Comparison of ENCODE assay signal across 10 cellular contexts in genomic region chr9:134375430-134376385, GRCh38. TPM values are rescaled to one million over a fixed set of nuclear protein-coding genes. Genes with fewer than 3 reads are reported as not detected.
DNase-seq lines count a peak whose midpoint lies in the region; ATAC-seq and TF ChIP-seq lines count a peak whose summit lies in the region.
"Had no signal": no experiment of that assay in that cellular context is flagged by ENCODE, and none has a peak within 500 bp of the region (broad histone marks: within the 10 kb centered on the region; RNA-seq: fewer than 3 reads in every experiment).

No MANE protein-coding gene starts in this region.

- no peaks in the 10 kb centered on the region for H3K27me3 ChIP-seq in BLaER1
- no peaks in the 10 kb centered on the region for H3K27me3 ChIP-seq in adipocyte (replicated peaks; ENCODE audit: control insufficient read depth, insufficient read depth, low read length)

- POLR2A ChIA-PET in activated CD4-positive, alpha-beta T cell treated with anti-CD3 and anti-CD28 coated beads, Interleukin-2, amount 10 ng/mL, durations not matched to agents 7 days and 5 days (lab: Charles Lee), result no interaction called here

- CTCF ChIA-PET in activated CD4-positive, alpha-beta T cell treated with anti-CD3 and anti-CD28 coated beads, Interleukin-2, amount 10 ng/mL, durations not matched to agents 7 days and 5 days (lab: Charles Lee), result no interaction called here

- no peak overlapping the region for H3K27ac ChIP-seq in BLaER1

- no peak for ATAC-seq in HG03196 (IDR thresholded peaks at IDR 0.05; ENCODE audit: unreplicated experiment)
- no peak for ATAC-seq in HG03442 (IDR thresholded peaks at IDR 0.05; ENCODE audit: unreplicated experiment)

- H3K9me3 ChIP-seq in BLaER1, result no peaks in the 10 kb centered on the region
- no peaks in the 10 kb centered on the region for H3K9me3 ChIP-seq in adipocyte (ENCODE audit: control insufficient read depth, low read length)

- H3K4me3 ChIP-seq in BLaER1, result no peak overlapping the region
- H3K4me3 ChIP-seq in adipocyte (ENCODE audit: low read length), result peak overlapping the region; percentile 14

- H3K9me3 Mint-ChIP-seq in glutamatergic neuron (ENCODE audit: unreplicated experiment), result peaks cover 3% of the 10 kb centered on the region
- H3K9me3 Mint-ChIP-seq in osteocyte (ENCODE audit: unreplicated experiment), result no peaks in the 10 kb centered on the region
- H3K9me3 Mint-ChIP-seq in activated CD4-positive, alpha-beta T cell treated with anti-CD3 and anti-CD28 coated beads, Interleukin-2, amount 10 ng/mL, durations not matched to agents 7 days and 5 days, result no peaks in the 10 kb centered on the region
- H3K9me3 Mint-ChIP-seq: CD8-positive, alpha-beta memory T cell had no signal

- TF ChIP-seq CTCF in glutamatergic neuron (IDR thresholded peaks at IDR 0.05; ENCODE audit: partially characterized antibody, unreplicated experiment), result no peak
- TF ChIP-seq CTCF in osteocyte (IDR thresholded peaks at IDR 0.05), result no peak

- H3K36me3 ChIP-seq in BLaER1 (no peaks in the 10 kb centered on the region), adipocyte (ENCODE audit: control insufficient read depth, insufficient read depth, low read length, severe bottlenecking) (no peaks in the 10 kb centered on the region)

- peaks cover 4% of the 10 kb centered on the region for H3K27me3 Mint-ChIP-seq in glutamatergic neuron (ENCODE audit: unreplicated experiment)
- H3K27me3 Mint-ChIP-seq in osteocyte (ENCODE audit: unreplicated experiment), result no peaks in the 10 kb centered on the region
- no peaks in the 10 kb centered on the region for H3K27me3 Mint-ChIP-seq in activated CD4-positive, alpha-beta T cell treated with anti-CD3 and anti-CD28 coated beads, Interleukin-2, amount 10 ng/mL, durations not matched to agents 7 days and 5 days
- H3K27me3 Mint-ChIP-seq: CD8-positive, alpha-beta memory T cell had no signal

- no peaks in the 10 kb centered on the region for H3K36me3 Mint-ChIP-seq in glutamatergic neuron (ENCODE audit: unreplicated experiment)
- H3K36me3 Mint-ChIP-seq in osteocyte (ENCODE audit: unreplicated experiment), result no peaks in the 10 kb centered on the region
- H3K36me3 Mint-ChIP-seq in activated CD4-positive, alpha-beta T cell treated with anti-CD3 and anti-CD28 coated beads, Interleukin-2, amount 10 ng/mL, durations not matched to agents 7 days and 5 days (ENCODE audit: low read depth), result no peaks in the 10 kb centered on the region
- H3K36me3 Mint-ChIP-seq: CD8-positive, alpha-beta memory T cell had no signal

- peak; percentile 33 for DNase-seq in adipocyte (ENCODE audit: low read depth)
- no peak for DNase-seq in glutamatergic neuron
- peak; percentile 92 for DNase-seq in osteocyte (ENCODE audit: extremely low spot score, unreplicated experiment)
- DNase-seq in HK-2 (ENCODE audit: unreplicated experiment), result no peak
- no peak for DNase-seq in activated CD4-positive, alpha-beta T cell treated with anti-CD3 and anti-CD28 coated beads, Interleukin-2, amount 10 ng/mL, durations not matched to agents 7 days and 5 days
- DNase-seq: CD8-positive, alpha-beta memory T cell; foreskin melanocyte had no signal

- H3K4me1 ChIP-seq in BLaER1 (peaks cover 98% of the 10 kb centered on the region), adipocyte (ENCODE audit: control insufficient read depth, insufficient read depth, low read length) (peaks cover 62% of the 10 kb centered on the region)

- peak overlapping the region; percentile 89 for H3K4me2 ChIP-seq in BLaER1

- H3K4me1 Mint-ChIP-seq in glutamatergic neuron (ENCODE audit: low read depth, unreplicated experiment) (peaks cover 21% of the 10 kb centered on the region), osteocyte (ENCODE audit: unreplicated experiment) (peaks cover 81% of the 10 kb centered on the region)
- H3K4me1 Mint-ChIP-seq in activated CD4-positive, alpha-beta T cell treated with anti-CD3 and anti-CD28 coated beads, Interleukin-2, amount 10 ng/mL, durations not matched to agents 7 days and 5 days, result no peaks in the 10 kb centered on the region

- peaks cover 99% of the 10 kb centered on the region for H4K20me1 ChIP-seq in BLaER1

- H3K4me3 Mint-ChIP-seq in glutamatergic neuron (ENCODE audit: unreplicated experiment) (no peak overlapping the region), osteocyte (ENCODE audit: unreplicated experiment) (peak overlapping the region; percentile 53)
- H3K4me3 Mint-ChIP-seq in activated CD4-positive, alpha-beta T cell treated with anti-CD3 and anti-CD28 coated beads, Interleukin-2, amount 10 ng/mL, durations not matched to agents 7 days and 5 days, result no peak overlapping the region
- H3K4me3 Mint-ChIP-seq: CD8-positive, alpha-beta memory T cell had no signal

- H3K9ac ChIP-seq in BLaER1 (peak overlapping the region; percentile 8; the same call in 1 of the 2 replicates), adipocyte (ENCODE audit: low read length) (peak overlapping the region; percentile 46)

- H3K27ac Mint-ChIP-seq in glutamatergic neuron (ENCODE audit: unreplicated experiment) (peak overlapping the region; percentile 84), osteocyte (ENCODE audit: unreplicated experiment) (peak overlapping the region; percentile 96)
- H3K27ac Mint-ChIP-seq in activated CD4-positive, alpha-beta T cell treated with anti-CD3 and anti-CD28 coated beads, Interleukin-2, amount 10 ng/mL, durations not matched to agents 7 days and 5 days, result no peak overlapping the region

RNA-seq across cellular contexts. Expression of gene RXRA, which starts 49.5 kb away (rescaled TPM):
- total RNA-seq in glutamatergic neuron (ENCODE audit: unreplicated experiment) (20.5 TPM), osteocyte (76.4 and 82.2 TPM in 2 replicates)
- total RNA-seq in activated CD4-positive, alpha-beta T cell treated with anti-CD3 and anti-CD28 coated beads, Interleukin-2, amount 10 ng/mL, durations not matched to agents 7 days and 5 days, result 1 to 10 TPM; 1.2 to 1.4 TPM

Comparison
In these comparisons a context has a peak if more than half of its experiments do, and no peak if none do; other contexts are left out.
1. DNase-seq: peak in adipocyte (single experiment) and osteocyte (single experiment); none in glutamatergic neuron (single experiment), HK-2 (single experiment) and activated CD4-positive, alpha-beta T cell treated with anti-CD3 and anti-CD28 coated beads, Interleukin-2, amount 10 ng/mL, durations not matched to agents 7 days and 5 days (single experiment).